24 cellular contexts compared by ENCODE assay signal in genomic region chr2:11767779-11768178, GRCh38.
"Had no signal": no experiment of that assay in that cellular context is flagged by ENCODE, and none has a peak within 500 bp of the region (broad histone marks: within the 10 kb centered on the region; RNA-seq: fewer than 3 reads in every experiment).

No MANE protein-coding gene starts in this region.

- H3K27me3 ChIP-seq: esophagus squamous epithelium, gastrocnemius medialis, right lobe of liver, transverse colon, uterus had no signal

- H3K27ac ChIP-seq: coronary artery, esophagus squamous epithelium, right lobe of liver, skin epidermis, transverse colon, uterus had no signal

- H3K4me3 Mint-ChIP-seq: activated CD4-positive, alpha-beta T cell treated with anti-CD3 and anti-CD28 coated beads, Interleukin-2, amount 10 ng/mL, durations not matched to agents 7 days and 5 days; activated CD8-positive, alpha-beta memory T cell treated with anti-CD3 and anti-CD28 coated beads, Interleukin-2, amount 10 ng/mL, durations not matched to agents 7 days and 5 days; activated CD8-positive, alpha-beta T cell treated with anti-CD3 and anti-CD28 coated beads for 36 hours; activated naive CD8-positive, alpha-beta T cell treated with anti-CD3 and anti-CD28 coated beads, Interleukin-2, amount 10 ng/mL, durations not matched to agents 7 days and 5 days; stimulated activated naive B cell treated with anti-CD40 and anti-IgM and Interleukin-4, amounts not matched to agents 10 μg/mL and 1 μg/mL and 100 μg/mL, for 72 hours; T-cell had no signal

- H3K36me3 ChIP-seq: uterus had no signal

- H3K4me1 ChIP-seq: uterus had no signal

- H3K4me3 ChIP-seq: coronary artery, esophagus squamous epithelium, gastrocnemius medialis, mucosa of descending colon, right lobe of liver, skin epidermis, transverse colon, uterus had no signal

- ATAC-seq: activated CD8-positive, alpha-beta memory T cell treated with anti-CD3 and anti-CD28 coated beads, Interleukin-2, amount 10 ng/mL, durations not matched to agents 7 days and 5 days; activated CD8-positive, alpha-beta T cell treated with anti-CD3 and anti-CD28 coated beads for 36 hours; gastrocnemius medialis; left cardiac atrium; mucosa of descending colon; right lobe of liver; stimulated activated naive B cell treated with anti-CD40 and anti-IgM and Interleukin-4, amounts not matched to agents 10 μg/mL and 1 μg/mL and 100 μg/mL, for 72 hours; T-cell had no signal

- H3K27ac Mint-ChIP-seq: activated CD4-positive, alpha-beta T cell treated with anti-CD3 and anti-CD28 coated beads, Interleukin-2, amount 10 ng/mL, durations not matched to agents 7 days and 5 days; activated CD8-positive, alpha-beta memory T cell treated with anti-CD3 and anti-CD28 coated beads, Interleukin-2, amount 10 ng/mL, durations not matched to agents 7 days and 5 days; activated CD8-positive, alpha-beta T cell treated with anti-CD3 and anti-CD28 coated beads for 36 hours; activated naive CD8-positive, alpha-beta T cell treated with anti-CD3 and anti-CD28 coated beads, Interleukin-2, amount 10 ng/mL, durations not matched to agents 7 days and 5 days; stimulated activated naive B cell treated with anti-CD40 and anti-IgM and Interleukin-4, amounts not matched to agents 10 μg/mL and 1 μg/mL and 100 μg/mL, for 72 hours had no signal

- H3K27me3 Mint-ChIP-seq: activated CD4-positive, alpha-beta T cell treated with anti-CD3 and anti-CD28 coated beads, Interleukin-2, amount 10 ng/mL, durations not matched to agents 7 days and 5 days; activated CD8-positive, alpha-beta memory T cell treated with anti-CD3 and anti-CD28 coated beads, Interleukin-2, amount 10 ng/mL, durations not matched to agents 7 days and 5 days; activated CD8-positive, alpha-beta T cell treated with anti-CD3 and anti-CD28 coated beads for 36 hours; activated naive CD8-positive, alpha-beta T cell treated with anti-CD3 and anti-CD28 coated beads, Interleukin-2, amount 10 ng/mL, durations not matched to agents 7 days and 5 days; stimulated activated naive B cell treated with anti-CD40 and anti-IgM and Interleukin-4, amounts not matched to agents 10 μg/mL and 1 μg/mL and 100 μg/mL, for 72 hours; T-cell had no signal

- H3K9me3 Mint-ChIP-seq: activated CD4-positive, alpha-beta T cell treated with anti-CD3 and anti-CD28 coated beads, Interleukin-2, amount 10 ng/mL, durations not matched to agents 7 days and 5 days; activated CD8-positive, alpha-beta T cell treated with anti-CD3 and anti-CD28 coated beads for 36 hours; activated naive CD8-positive, alpha-beta T cell treated with anti-CD3 and anti-CD28 coated beads, Interleukin-2, amount 10 ng/mL, durations not matched to agents 7 days and 5 days; stimulated activated naive B cell treated with anti-CD40 and anti-IgM and Interleukin-4, amounts not matched to agents 10 μg/mL and 1 μg/mL and 100 μg/mL, for 72 hours; T-cell had no signal

- DNase-seq: activated CD4-positive, alpha-beta T cell treated with anti-CD3 and anti-CD28 coated beads, Interleukin-2, amount 10 ng/mL, durations not matched to agents 7 days and 5 days; activated CD4-positive, CD25-positive, alpha-beta regulatory T cell; activated CD8-positive, alpha-beta memory T cell treated with anti-CD3 and anti-CD28 coated beads, Interleukin-2, amount 10 ng/mL, durations not matched to agents 7 days and 5 days; activated CD8-positive, alpha-beta T cell treated with anti-CD3 and anti-CD28 coated beads for 36 hours; activated naive CD4-positive, alpha-beta T cell; activated naive CD8-positive, alpha-beta T cell treated with anti-CD3 and anti-CD28 coated beads, Interleukin-2, amount 10 ng/mL, durations not matched to agents 7 days and 5 days; activated T-cell treated with anti-CD3 and anti-CD28 coated beads for 4 hours; amygdala; cerebellar nuclear complex; esophagus squamous epithelium; gastrocnemius medialis; hypothalamus; left cardiac atrium; mesenchymal stem cell; mucosa of descending colon; occipital lobe; right lobe of liver; stimulated activated CD4-positive, alpha-beta T cell treated with anti-CD3 and anti-CD28 coated beads, Interleukin-15, amount 100 ng/mL, for 24 hours; stimulated activated naive B cell treated with anti-CD40 and anti-IgM and Interleukin-4, amounts not matched to agents 10 μg/mL and 1 μg/mL and 100 μg/mL, for 72 hours; T-cell; transverse colon; uterus had no signal

- H3K9me3 ChIP-seq: esophagus squamous epithelium, gastrocnemius medialis, mucosa of descending colon, right lobe of liver, transverse colon, uterus had no signal
